9 cellular contexts compared by ENCODE assay signal in genomic region chr7:136874393-136875032, GRCh38. TPM values are rescaled to one million over a fixed set of nuclear protein-coding genes. Genes with fewer than 3 reads are reported as not detected.
DNase-seq lines count a peak whose midpoint lies in the region; ATAC-seq and TF ChIP-seq lines count a peak whose summit lies in the region.
"Had no signal": no experiment of that assay in that cellular context is flagged by ENCODE, and none has a peak within 500 bp of the region (broad histone marks: within the 10 kb centered on the region; RNA-seq: fewer than 3 reads in every experiment).

No MANE protein-coding gene starts in this region.

- H3K4me2 ChIP-seq in GM23338 = no peak overlapping the region

- H3K27me3 Mint-ChIP-seq in GM23338 (ENCODE audit: insufficient read depth, low read depth, poor library complexity) = peaks cover 41% of the 10 kb centered on the region

- no peak overlapping the region for H2AFZ ChIP-seq in GM23338

- H3K27ac ChIP-seq in GM23338 (ENCODE audit: low read depth) = no peak overlapping the region

- H3K27me3 ChIP-seq in GM23338 (ENCODE audit: insufficient read depth) = peaks cover 47% of the 10 kb centered on the region

- no peaks in the 10 kb centered on the region; the same call in 1 of the 2 replicates for H4K20me1 ChIP-seq in GM23338 (replicated peaks; ENCODE audit: insufficient read depth)

- H3K79me2 ChIP-seq in GM23338 (replicated peaks; ENCODE audit: insufficient read depth) = no peaks in the 10 kb centered on the region

- no peaks in the 10 kb centered on the region for H3F3A ChIP-seq in GM23338 (replicated peaks; ENCODE audit: low read depth)

- H3K27ac Mint-ChIP-seq in GM23338 = no peak overlapping the region

- no peak overlapping the region for H3K4me3 Mint-ChIP-seq in GM23338

- no peak overlapping the region for H3K4me3 ChIP-seq in GM23338

- DNase-seq in AG08395 (ENCODE audit: low spot score) (peak; percentile 17), GM23338 (ENCODE audit: low spot score) (peak; percentile 75), SHP77 (lab: John Stamatoyannopoulos, UW) (peak; percentile 18 to 28), glomerular visceral epithelial cell (ENCODE audit: extremely low spot score) (peak; percentile 15), HuH-7.5 (ENCODE audit: low spot score) (no peak), cerebellar nuclear complex (lab: John Stamatoyannopoulos, UW) (no peak), foreskin melanocyte (no peak)
- DNase-seq: activated CD4-positive, alpha-beta T cell treated with anti-CD3 and anti-CD28 coated beads, Interleukin-2, amount 50 U/mL, for 1 hour had no signal

- no peaks in the 10 kb centered on the region for H3K9me3 Mint-ChIP-seq in GM23338

- TF ChIP-seq CTCF in GM23338 (conservative IDR thresholded peaks at IDR 0.05; ENCODE audit: low read depth in 2 of 2) = peak; percentile 76 to 95

- H3K36me3 Mint-ChIP-seq in GM23338 (ENCODE audit: low read depth) = no peaks in the 10 kb centered on the region

- H3K4me1 ChIP-seq in GM23338 (ENCODE audit: insufficient read depth) = peaks cover 56% of the 10 kb centered on the region

- no peak for ATAC-seq in GM23338
- ATAC-seq in GM18511 (IDR thresholded peaks at IDR 0.05; ENCODE audit: unreplicated experiment) = no peak

- no peaks in the 10 kb centered on the region for H3K36me3 ChIP-seq in GM23338 (ENCODE audit: insufficient read depth)

- H3K9me2 ChIP-seq in GM23338 (ENCODE audit: insufficient read depth) = no peaks in the 10 kb centered on the region

- peaks cover 43% of the 10 kb centered on the region for H3K4me1 Mint-ChIP-seq in GM23338

TF ChIP-seq in GM23338, 12 proteins besides CTCF, POLR2A, EP300 and RAD21:
- no peak for TF ChIP-seq ETS1 (IDR thresholded peaks at IDR 0.05)
- TF ChIP-seq EZH2phosphoT487 (IDR thresholded peaks at IDR 0.05; ENCODE audit: unreplicated experiment) = no peak
- no peak for TF ChIP-seq EZH2 (IDR thresholded peaks at IDR 0.05; ENCODE audit: low read depth, unreplicated experiment)
- no peak for TF ChIP-seq STAT1 (IDR thresholded peaks at IDR 0.05; ENCODE audit: unreplicated experiment)
TF ChIP-seq in GM23338: peak in this region for 0.

RNA-seq across cellular contexts. Expression of gene CHRM2, which starts 6.1 kb away (rescaled TPM):
- 0.35 TPM in 2 replicates for total RNA-seq in GM23338 (2014; rRNA removed; shearing (Covaris generic))
- polyA plus RNA-seq in GM23338 (2016; fragmentation: Nextera tagmentation; extraction: Ambion mirVana) = 0.09 and 0.21 TPM in 2 replicates

Comparison
In these comparisons a context has a peak if more than half of its experiments do, and no peak if none do; other contexts are left out.
1. DNase-seq: peak in AG08395 (single experiment), GM23338 (single experiment), SHP77 (2 of 2) and glomerular visceral epithelial cell (single experiment); none in HuH-7.5 (single experiment), cerebellar nuclear complex (0 of 2) and foreskin melanocyte (single experiment).